20 cellular contexts compared by ENCODE assay signal in the genomic region with DNA sequence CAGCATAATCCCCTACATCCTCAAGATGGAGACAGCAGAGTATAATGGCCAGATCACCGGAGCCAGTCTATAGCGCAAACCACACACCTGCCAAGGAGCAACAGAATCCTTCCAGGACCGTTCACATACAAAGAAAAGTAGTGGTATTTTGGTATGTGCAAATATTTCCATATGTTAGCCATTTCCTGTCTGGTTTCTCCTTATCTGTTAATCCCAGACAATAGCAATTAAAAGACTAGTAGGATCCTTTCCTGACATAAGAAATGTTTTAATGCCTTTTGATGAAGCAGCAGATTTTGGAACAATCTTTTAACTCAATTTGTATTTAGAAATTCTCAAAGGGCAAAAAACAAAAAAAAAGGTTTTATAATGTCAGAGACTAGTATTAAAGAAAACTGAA. TPM values are rescaled to one million over a fixed set of nuclear protein-coding genes. Genes with fewer than 3 reads are reported as not detected.
DNase-seq lines count a peak whose midpoint lies in the region; ATAC-seq and TF ChIP-seq lines count a peak whose summit lies in the region.
"Had no signal": no experiment of that assay in that cellular context is flagged by ENCODE, and none has a peak within 500 bp of the region (broad histone marks: within the 10 kb centered on the region; RNA-seq: fewer than 3 reads in every experiment).

No MANE protein-coding gene starts in this region.

- intact Hi-C loops in CD8-positive, alpha-beta T cell (cut with DNase I, micrococcal nuclease), result no loop called here

- no peak overlapping the region for H3K4me3 ChIP-seq in CD8-positive, alpha-beta T cell (ENCODE audit: low read depth, low read length)
- no peak overlapping the region for H3K4me3 ChIP-seq in GM23248
- no peak overlapping the region for H3K4me3 ChIP-seq in adipocyte (ENCODE audit: low read length)
- H3K4me3 ChIP-seq: dorsolateral prefrontal cortex, uterus had no signal

- CTCF ChIA-PET in CD8-positive, alpha-beta T cell (lab: Charles Lee), result interaction anchor here (1.4 kb wide), 1 partner anchor 9 kb away, joined by 5 read pairs; no protein-coding TSS in a partner anchor

- no peaks in the 10 kb centered on the region for H4K20me1 ChIP-seq in GM23248 (ENCODE audit: insufficient read depth)

- H3K27me3 Mint-ChIP-seq in CD8-positive, alpha-beta T cell (ENCODE audit: low read depth), result no peaks in the 10 kb centered on the region
- H3K27me3 Mint-ChIP-seq: B cell, brain, naive B cell had no signal

- H3K4me2 ChIP-seq in GM23248 (ENCODE audit: unreplicated experiment), result peak overlapping the region; percentile 2

- DNase-seq in CD8-positive, alpha-beta T cell, result no peak
- DNase-seq in GM23248 (peak; percentile 43), adipocyte (ENCODE audit: low read depth) (peak; percentile 15), iris pigment epithelial cell (ENCODE audit: low read depth) (peak; percentile 39), iPS-NIHi11 (ENCODE audit: low spot score) (no peak), DMS79 treated with DMSO at 0.1 percent for 48 hours (lab: John Stamatoyannopoulos, UW) (no peak), mesenteric fat pad (ENCODE audit: low spot score) (no peak)
- DNase-seq: activated CD4-positive, CD25-positive, alpha-beta regulatory T cell treated with anti-CD3 and anti-CD28 coated beads, Interleukin-2, amount 50 U/mL, for 72 hours; activated naive CD4-positive, alpha-beta T cell treated with Interleukin-2 at 50 U/mL for 16 hours; dorsolateral prefrontal cortex; left ventricle myocardium superior; naive B cell; NCI-H1105; NCI-H2107; posterior cingulate gyrus; SHP77 treated with DMSO at 0.1 percent for 48 hours; stimulated activated CD4-positive, alpha-beta T cell treated with anti-CD3 and anti-CD28 coated beads, Interleukin-2, amount 100 ng/mL, for 48 hours; uterus had no signal

- peaks cover 35% of the 10 kb centered on the region; the same call in 1 of the 2 replicates for H3F3A ChIP-seq in GM23248 (ENCODE audit: insufficient read depth)

- no peak overlapping the region for H3K27ac ChIP-seq in CD8-positive, alpha-beta T cell (ENCODE audit: low read depth, low read length)
- 0 out of 2 replicates have a peak overlapping the region, but pooled peaks have one; percentile 18 for H3K27ac ChIP-seq in GM23248
- H3K27ac ChIP-seq: uterus had no signal

- H3K9ac ChIP-seq in GM23248 (no peak overlapping the region), adipocyte (ENCODE audit: low read length) (no peak overlapping the region)

- 66 to 67% methylated on average over 3 of the region's 3 CpGs for WGBS in GM23248 (ENCODE audit: low coverage in 1 of 2, low lambda C conversion rate in 2 of 2, missing lambda C conversion rate in 2 of 2), 2 experiments

- POLR2A ChIA-PET in CD8-positive, alpha-beta T cell (lab: Charles Lee), result no interaction called here

- no peak overlapping the region for H3K4me3 Mint-ChIP-seq in CD8-positive, alpha-beta T cell
- H3K4me3 Mint-ChIP-seq: B cell, brain, naive B cell had no signal

- H3K79me2 ChIP-seq in GM23248 (ENCODE audit: insufficient read depth), result no peaks in the 10 kb centered on the region

- in situ Hi-C loops in GM23248 (cut with MboI), result no loop called here

- H2AFZ ChIP-seq in GM23248, result no peak overlapping the region

- H3K9me3 Mint-ChIP-seq in CD8-positive, alpha-beta T cell, result no peaks in the 10 kb centered on the region
- H3K9me3 Mint-ChIP-seq: brain had no signal

- H3K27me3 ChIP-seq in CD8-positive, alpha-beta T cell (ENCODE audit: insufficient read depth, low read length), result no peaks in the 10 kb centered on the region
- no peaks in the 10 kb centered on the region for H3K27me3 ChIP-seq in GM23248 (replicated peaks; ENCODE audit: insufficient read depth)
- no peaks in the 10 kb centered on the region for H3K27me3 ChIP-seq in adipocyte (replicated peaks; ENCODE audit: control insufficient read depth, insufficient read depth, low read length)
- H3K27me3 ChIP-seq: dorsolateral prefrontal cortex, uterus had no signal

- TF ChIP-seq CTCF in CD8-positive, alpha-beta T cell (IDR thresholded peaks at IDR 0.05), result no peak

- H3K36me3 Mint-ChIP-seq in CD8-positive, alpha-beta T cell, result peaks cover 95% of the 10 kb centered on the region

- H3K36me3 ChIP-seq in CD8-positive, alpha-beta T cell (ENCODE audit: insufficient read depth, low read length), result peaks cover 63% of the 10 kb centered on the region
- H3K36me3 ChIP-seq in GM23248 (ENCODE audit: low read depth) (peaks cover 70% of the 10 kb centered on the region), adipocyte (ENCODE audit: control insufficient read depth, insufficient read depth, low read length, severe bottlenecking) (peaks cover 93% of the 10 kb centered on the region)
- H3K36me3 ChIP-seq: uterus had no signal

- H3K4me1 Mint-ChIP-seq in CD8-positive, alpha-beta T cell (ENCODE audit: low read depth), result peaks cover 9% of the 10 kb centered on the region
- H3K4me1 Mint-ChIP-seq: brain had no signal

- no peaks in the 10 kb centered on the region for H3K9me2 ChIP-seq in GM23248 (ENCODE audit: insufficient read depth)

- no peaks in the 10 kb centered on the region for H3K4me1 ChIP-seq in CD8-positive, alpha-beta T cell (ENCODE audit: insufficient read depth, low read length)
- peaks cover 14% of the 10 kb centered on the region for H3K4me1 ChIP-seq in GM23248 (ENCODE audit: insufficient read depth)
- peaks cover 6% of the 10 kb centered on the region for H3K4me1 ChIP-seq in adipocyte (ENCODE audit: control insufficient read depth, insufficient read depth, low read length)
- H3K4me1 ChIP-seq: uterus had no signal

- ATAC-seq in CD8-positive, alpha-beta T cell, result no peak
- ATAC-seq: left ventricle myocardium superior had no signal

- no peaks in the 10 kb centered on the region for H3K9me3 ChIP-seq in CD8-positive, alpha-beta T cell (ENCODE audit: low read length)
- H3K9me3 ChIP-seq in GM23248 (ENCODE audit: low read depth) (no peaks in the 10 kb centered on the region), adipocyte (ENCODE audit: control insufficient read depth, low read length) (no peaks in the 10 kb centered on the region)
- H3K9me3 ChIP-seq: uterus had no signal

- H3K27ac Mint-ChIP-seq in CD8-positive, alpha-beta T cell, result peak overlapping the region; percentile 4

RNA-seq across cellular contexts. Expression of a gene that starts 22.2 kb away (rescaled TPM):
- 10 to 100 TPM; 51.3 to 56.2 TPM for total RNA-seq in CD8-positive, alpha-beta T cell
- total RNA-seq in GM23248 (2014; rRNA removed; shearing (Covaris generic)), result 7.0 and 27.2 TPM in 2 replicates
- polyA plus RNA-seq in GM23248 (2016; fragmentation: Nextera tagmentation; extraction: Ambion mirVana), result 41.7 and 41.8 TPM in 2 replicates
- 52.3 TPM for total RNA-seq in mesenteric fat pad

RNA-seq across cellular contexts. Expression of a gene that starts 56.0 kb away (rescaled TPM):
- total RNA-seq in CD8-positive, alpha-beta T cell, result 10 to 100 TPM; 41.9 to 48.1 TPM
- 23.9 and 35.0 TPM in 2 replicates for total RNA-seq in GM23248 (2014; rRNA removed; shearing (Covaris generic))
- polyA plus RNA-seq in GM23248 (2016; fragmentation: Nextera tagmentation; extraction: Ambion mirVana), result 19.5 and 21.0 TPM in 2 replicates
- total RNA-seq in mesenteric fat pad, result 26.0 TPM

Comparison
In these comparisons a context has a peak if more than half of its experiments do, and no peak if none do; other contexts are left out.
1. DNase-seq: peak in GM23248 (single experiment), adipocyte (single experiment) and iris pigment epithelial cell (single experiment); none in CD8-positive, alpha-beta T cell (0 of 7), iPS-NIHi11 (single experiment), DMS79 treated with DMSO at 0.1 percent for 48 hours (single experiment) and mesenteric fat pad (single experiment).